In genomic region chr1:155210304-155210703, GRCh38 we compare ENCODE assay signal across 12 cellular contexts. TPM values are rescaled to one million over a fixed set of nuclear protein-coding genes. Genes with fewer than 3 reads are reported as not detected.
A peak's percentile ranks its signal among the peaks of the same experiment; 100 is the strongest.
DNase-seq lines count a peak whose midpoint lies in the region; ATAC-seq and TF ChIP-seq lines count a peak whose summit lies in the region.
"Had no signal": no experiment of that assay in that cellular context is flagged by ENCODE, and none has a peak within 500 bp of the region (broad histone marks: within the 10 kb centered on the region; RNA-seq: fewer than 3 reads in every experiment).

No MANE protein-coding gene starts in this region.

- ATAC-seq in GM19397 (IDR thresholded peaks at IDR 0.05; ENCODE audit: unreplicated experiment) (no peak), HG02885 (IDR thresholded peaks at IDR 0.05; ENCODE audit: poor library complexity, unreplicated experiment) (no peak), HG02973 (IDR thresholded peaks at IDR 0.05; ENCODE audit: unreplicated experiment) (no peak)

- peaks cover 15% of the 10 kb centered on the region for H3K4me1 ChIP-seq in skeletal muscle satellite cell (ENCODE audit: control insufficient read depth, insufficient read depth, low read length)

- no peaks in the 10 kb centered on the region for H3K9me3 ChIP-seq in skeletal muscle satellite cell (replicated peaks; ENCODE audit: low read length)
- H3K9me3 ChIP-seq: prostate gland had no signal

- intact Hi-C loops in activated naive CD4-positive, alpha-beta T cell treated with anti-CD3 and anti-CD28 coated beads for 36 hours (cut with micrococcal nuclease): no loop called here

- peak overlapping the region; percentile 39 for H3K4me3 Mint-ChIP-seq in activated naive CD4-positive, alpha-beta T cell treated with anti-CD3 and anti-CD28 coated beads for 36 hours
- peak overlapping the region; percentile 68 to 94 (median 92) for H3K4me3 Mint-ChIP-seq in brain

- TF ChIP-seq CTCF in brain (conservative IDR thresholded peaks at IDR 0.05): no peak

- H3K27me3 ChIP-seq in skeletal muscle satellite cell (ENCODE audit: control insufficient read depth, insufficient read depth, low read length): no peaks in the 10 kb centered on the region

- peaks cover 5% of the 10 kb centered on the region for H3K36me3 ChIP-seq in skeletal muscle satellite cell (ENCODE audit: insufficient read depth, low read length)
- H3K36me3 ChIP-seq: prostate gland had no signal

- DNase-seq in activated naive CD4-positive, alpha-beta T cell treated with anti-CD3 and anti-CD28 coated beads for 36 hours: no peak
- no peak for DNase-seq in activated naive CD4-positive, alpha-beta T cell treated with anti-CD3 and anti-CD28 coated beads, Interleukin-2, amount 50 U/mL, for 16 hours
- peak; percentile 73 for DNase-seq in NOMO-1 treated with DMSO at 0.1 percent for 48 hours (lab: John Stamatoyannopoulos, UW; ENCODE audit: unreplicated experiment)
- DNase-seq: C1 segment of cervical spinal cord, erythroblast, islet precursor cell had no signal

- no peak overlapping the region for H3K9ac ChIP-seq in skeletal muscle satellite cell (ENCODE audit: low read depth, low read length)

- no peak overlapping the region for H3K4me3 ChIP-seq in skeletal muscle satellite cell (ENCODE audit: low read length)

- peaks cover 31% of the 10 kb centered on the region for H3K4me1 Mint-ChIP-seq in activated naive CD4-positive, alpha-beta T cell treated with anti-CD3 and anti-CD28 coated beads for 36 hours (ENCODE audit: low read depth)
- peaks cover 40% of the 10 kb centered on the region for H3K4me1 Mint-ChIP-seq in brain

- no peaks in the 10 kb centered on the region for H3K9me3 Mint-ChIP-seq in activated naive CD4-positive, alpha-beta T cell treated with anti-CD3 and anti-CD28 coated beads for 36 hours
- peaks cover 0 to 3% (median 0%) of the 10 kb centered on the region in 5 experiments for H3K9me3 Mint-ChIP-seq in brain

- H3K36me3 Mint-ChIP-seq in activated naive CD4-positive, alpha-beta T cell treated with anti-CD3 and anti-CD28 coated beads for 36 hours (ENCODE audit: low read depth): peaks cover 4% of the 10 kb centered on the region
- H3K36me3 Mint-ChIP-seq in brain: no peaks in the 10 kb centered on the region

- no peak overlapping the region for H3K27ac Mint-ChIP-seq in activated naive CD4-positive, alpha-beta T cell treated with anti-CD3 and anti-CD28 coated beads for 36 hours
- peak overlapping the region in 4 of 5 experiments; percentile 17 to 98 (median 91) for H3K27ac Mint-ChIP-seq in brain

- no peaks in the 10 kb centered on the region for H3K27me3 Mint-ChIP-seq in activated naive CD4-positive, alpha-beta T cell treated with anti-CD3 and anti-CD28 coated beads for 36 hours (ENCODE audit: low read depth)
- H3K27me3 Mint-ChIP-seq in brain: peaks cover 6% of the 10 kb centered on the region

- H3K4me2 ChIP-seq in skeletal muscle satellite cell (ENCODE audit: low read length): peak overlapping the region; percentile 96

- CTCF ChIA-PET in activated naive CD4-positive, alpha-beta T cell treated with anti-CD3 and anti-CD28 coated beads for 36 hours (lab: Charles Lee): no interaction called here

RNA-seq across cellular contexts. Expression of gene MTX1, which starts 1.8 kb away (rescaled TPM):
- total RNA-seq in activated naive CD4-positive, alpha-beta T cell treated with anti-CD3 and anti-CD28 coated beads for 36 hours: 10 to 100 TPM; 46.8 to 47.4 TPM
- 77.4 TPM for polyA plus RNA-seq in brain (ENCODE audit: insufficient read depth, low read depth, low replicate concordance)
- 52.4 and 56.3 TPM in 2 replicates for total RNA-seq in skeletal muscle satellite cell (2012; rRNA removed)

RNA-seq across cellular contexts. Expression of gene THBS3, which starts 2.6 kb away (rescaled TPM):
- 10 to 100 TPM; 15.4 to 15.7 TPM for total RNA-seq in activated naive CD4-positive, alpha-beta T cell treated with anti-CD3 and anti-CD28 coated beads for 36 hours
- polyA plus RNA-seq in brain (ENCODE audit: insufficient read depth, low read depth, low replicate concordance): 26.7 TPM
- 8.3 and 11.2 TPM in 2 replicates for total RNA-seq in skeletal muscle satellite cell (2012; rRNA removed)

RNA-seq across cellular contexts. Expression of gene TRIM46, which starts 36.7 kb away (rescaled TPM):
- total RNA-seq in activated naive CD4-positive, alpha-beta T cell treated with anti-CD3 and anti-CD28 coated beads for 36 hours: 1 to 10 TPM; 3.2 to 3.6 TPM
- polyA plus RNA-seq in brain (ENCODE audit: insufficient read depth, low read depth, low replicate concordance): 11.0 TPM
- total RNA-seq in skeletal muscle satellite cell (2012; rRNA removed): 3.0 and 3.5 TPM in 2 replicates

RNA-seq across cellular contexts. Expression of gene KRTCAP2, which starts 37.2 kb away (rescaled TPM):
- total RNA-seq in activated naive CD4-positive, alpha-beta T cell treated with anti-CD3 and anti-CD28 coated beads for 36 hours: 100 to 1,000 TPM; 129 to 137 TPM
- 390 TPM for polyA plus RNA-seq in brain (ENCODE audit: insufficient read depth, low read depth, low replicate concordance)
- total RNA-seq in skeletal muscle satellite cell (2012; rRNA removed): 109 and 185 TPM in 2 replicates

RNA-seq across cellular contexts. Expression of gene ENTREP3, which starts 45.0 kb away (rescaled TPM):
- total RNA-seq in activated naive CD4-positive, alpha-beta T cell treated with anti-CD3 and anti-CD28 coated beads for 36 hours: 10 to 100 TPM; 32.1 to 32.8 TPM
- 40.8 TPM for polyA plus RNA-seq in brain (ENCODE audit: insufficient read depth, low read depth, low replicate concordance)
- 7.4 and 8.3 TPM in 2 replicates for total RNA-seq in skeletal muscle satellite cell (2012; rRNA removed)
